In the genomic region with DNA sequence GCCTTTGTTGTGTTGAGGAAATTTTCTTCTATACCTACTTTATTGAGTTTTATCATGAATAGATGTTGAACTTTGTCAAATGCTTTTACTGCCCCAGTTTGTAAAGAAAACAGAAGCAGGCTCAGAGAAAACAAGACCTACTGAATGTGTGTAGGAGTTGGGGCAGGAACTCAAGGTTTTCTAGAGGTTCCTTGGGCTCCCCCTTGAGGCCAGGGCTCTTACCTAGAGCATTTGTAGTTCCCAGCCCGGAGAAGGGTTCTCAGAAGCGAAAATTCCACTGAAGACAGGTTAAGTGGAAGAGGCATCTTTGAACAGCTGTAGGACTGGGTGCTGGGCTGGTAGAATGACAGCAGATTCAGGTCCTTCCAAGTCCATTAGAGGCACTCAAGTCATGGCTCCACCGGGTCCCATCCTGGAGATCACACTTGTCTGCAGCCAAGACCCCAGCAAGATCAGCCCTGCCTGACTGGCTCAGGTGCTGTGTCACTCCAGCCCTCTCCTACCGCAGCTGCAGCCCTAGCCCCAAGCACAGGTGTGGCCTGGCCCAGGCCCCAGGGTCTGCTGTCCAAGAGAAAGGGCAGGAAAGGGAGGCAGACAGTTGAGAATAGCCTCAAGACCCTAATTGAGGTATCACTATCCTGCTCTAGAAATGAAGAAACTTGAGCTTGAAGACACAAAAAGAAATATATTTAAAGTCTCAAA, we compare ENCODE assay signal across 14 cellular contexts.
DNase-seq lines count a peak whose midpoint lies in the region; ATAC-seq and TF ChIP-seq lines count a peak whose summit lies in the region.
"Had no signal": no experiment of that assay in that cellular context is flagged by ENCODE, and none has a peak within 500 bp of the region (broad histone marks: within the 10 kb centered on the region; RNA-seq: fewer than 3 reads in every experiment).

No MANE protein-coding gene starts in this region.

- no peak overlapping the region for H3K4me3 ChIP-seq in HL-60 (replicated peaks; ENCODE audit: insufficient read depth, low read length)
- no peak overlapping the region for H3K4me3 ChIP-seq in PC-9

- H3K36me3 ChIP-seq in PC-9 (ENCODE audit: low read depth): no peaks in the 10 kb centered on the region

- no peaks in the 10 kb centered on the region for H3F3A ChIP-seq in PC-9 (ENCODE audit: insufficient read depth, low read depth)

- intact Hi-C loops in PC-9 (cut with micrococcal nuclease; ENCODE audit: unreplicated experiment): no loop called here

- H3K4me2 ChIP-seq in PC-9: no peak overlapping the region

- no peak overlapping the region for H3K4me3 Mint-ChIP-seq in activated T-cell treated with anti-CD3 and anti-CD28 coated beads, Interleukin-2, amount 50 U/mL, for 24 hours

- DNase-seq in D341Med (ENCODE audit: low spot score): peak; percentile 46
- peak in 1 of 2 experiments; percentile 74 for DNase-seq in HL-60 (ENCODE audit: low read depth in 1 of 2, low spot score in 1 of 2)
- DNase-seq in PC-9: peak in 1 of 2 experiments; percentile 14
- DNase-seq in activated T-cell treated with anti-CD3 and anti-CD28 coated beads, Interleukin-2, amount 50 U/mL, for 24 hours: no peak
- DNase-seq: activated CD4-positive, alpha-beta T cell treated with anti-CD3 and anti-CD28 coated beads for 48 hours; foreskin fibroblast; NCI-H2081 treated with DMSO at 0.1 percent for 48 hours; SHP77; stimulated activated naive CD4-positive, alpha-beta T cell had no signal

- no peaks in the 10 kb centered on the region for H3K4me1 Mint-ChIP-seq in activated T-cell treated with anti-CD3 and anti-CD28 coated beads, Interleukin-2, amount 50 U/mL, for 24 hours (ENCODE audit: low read depth)

- CTCF ChIA-PET in PC-9 (lab: Charles Lee): no interaction called here

- no peaks in the 10 kb centered on the region; the same call in 1 of the 2 replicates for H3K9me2 ChIP-seq in PC-9 (ENCODE audit: insufficient read depth)

- TF ChIP-seq CTCF in HL-60 (IDR thresholded peaks at IDR 0.05; ENCODE audit: insufficient read depth, low read length) (peak; percentile 55), PC-9 (conservative IDR thresholded peaks at IDR 0.05) (peak; percentile 26; the same call in 1 of the 2 replicates)

- no peaks in the 10 kb centered on the region for H4K20me1 ChIP-seq in PC-9 (ENCODE audit: insufficient read depth)

- H3K36me3 Mint-ChIP-seq in activated T-cell treated with anti-CD3 and anti-CD28 coated beads, Interleukin-2, amount 50 U/mL, for 24 hours (ENCODE audit: low read depth): no peaks in the 10 kb centered on the region

- POLR2A ChIA-PET in PC-9 (lab: Charles Lee; ENCODE audit: unreplicated experiment): no interaction called here

- ATAC-seq in esophagus mucosa (peak; percentile 38), GM18502 (IDR thresholded peaks at IDR 0.05; ENCODE audit: poor library complexity, unreplicated experiment) (no peak), GM21515 (IDR thresholded peaks at IDR 0.05; ENCODE audit: unreplicated experiment) (no peak)
- no peak for ATAC-seq in activated CD4-positive, CD25-positive, alpha-beta regulatory T cell treated with anti-CD3 and anti-CD28 coated beads, Interleukin-2, amount 50 U/mL, for 24 hours
- ATAC-seq: left lobe of liver had no signal

- H2AFZ ChIP-seq in PC-9: no peak overlapping the region

- H3K4me1 ChIP-seq in PC-9 (replicated peaks; ENCODE audit: insufficient read depth): no peaks in the 10 kb centered on the region

- no peaks in the 10 kb centered on the region for H3K79me2 ChIP-seq in PC-9 (ENCODE audit: low read depth)

- no peak overlapping the region for H3K27ac Mint-ChIP-seq in activated T-cell treated with anti-CD3 and anti-CD28 coated beads, Interleukin-2, amount 50 U/mL, for 24 hours

- H3K9me3 Mint-ChIP-seq in activated T-cell treated with anti-CD3 and anti-CD28 coated beads, Interleukin-2, amount 50 U/mL, for 24 hours: peaks cover 4% of the 10 kb centered on the region

- no TSS peak for BruUV-seq in PC-9 (replicated peaks; lab: Mats Ljungman, UMichigan)

- H3K27ac ChIP-seq in HL-60 (replicated peaks) (no peak overlapping the region), PC-9 (no peak overlapping the region)

- no peaks in the 10 kb centered on the region for H3K9me3 ChIP-seq in PC-9 (ENCODE audit: insufficient read depth, low read depth)

- no peaks in the 10 kb centered on the region for H3K27me3 Mint-ChIP-seq in activated T-cell treated with anti-CD3 and anti-CD28 coated beads, Interleukin-2, amount 50 U/mL, for 24 hours

- no peaks in the 10 kb centered on the region for H3K27me3 ChIP-seq in HL-60 (ENCODE audit: insufficient read depth, poor library complexity, severe bottlenecking)
- H3K27me3 ChIP-seq in PC-9 (ENCODE audit: insufficient read depth, low read depth): no peaks in the 10 kb centered on the region
